ENCODE assay signal across 24 cellular contexts in genomic region chr6:47621838-47622449, GRCh38.
DNase-seq lines count a peak whose midpoint lies in the region; ATAC-seq and TF ChIP-seq lines count a peak whose summit lies in the region.
"Had no signal": no experiment of that assay in that cellular context is flagged by ENCODE, and none has a peak within 500 bp of the region (broad histone marks: within the 10 kb centered on the region; RNA-seq: fewer than 3 reads in every experiment).

No MANE protein-coding gene starts in this region.

- no peak for TF ChIP-seq CTCF in GM23338 (conservative IDR thresholded peaks at IDR 0.05; ENCODE audit: low read depth in 2 of 2)
- TF ChIP-seq CTCF in WTC11 (IDR thresholded peaks at IDR 0.05) = no peak
- no peak for TF ChIP-seq CTCF in foreskin keratinocyte (conservative IDR thresholded peaks at IDR 0.05)
- no peak for TF ChIP-seq CTCF in chondrocyte (IDR thresholded peaks at IDR 0.05)

- H3K4me3 Mint-ChIP-seq in GM23338 (no peak overlapping the region), WTC11 (no peak overlapping the region), chondrocyte (ENCODE audit: unreplicated experiment) (no peak overlapping the region)
- H3K4me3 Mint-ChIP-seq: B cell, CD14-positive monocyte had no signal

- H3K4me1 Mint-ChIP-seq in GM23338 = peaks cover 13% of the 10 kb centered on the region
- H3K4me1 Mint-ChIP-seq in WTC11 = peaks cover 30% of the 10 kb centered on the region
- H3K4me1 Mint-ChIP-seq in chondrocyte (ENCODE audit: low read depth) = no peaks in the 10 kb centered on the region
- H3K4me1 Mint-ChIP-seq: B cell, CD14-positive monocyte had no signal

- H3K4me2 ChIP-seq in GM23338 = no peak overlapping the region
- H3K4me2 ChIP-seq: A549, SK-N-SH had no signal

- H3K36me3 ChIP-seq in GM23338 (ENCODE audit: insufficient read depth) = peaks cover 17% of the 10 kb centered on the region

- no peaks in the 10 kb centered on the region for H3K9me3 Mint-ChIP-seq in GM23338
- H3K9me3 Mint-ChIP-seq in WTC11 = peaks cover 31% of the 10 kb centered on the region
- H3K9me3 Mint-ChIP-seq in chondrocyte (ENCODE audit: low read depth) = peaks cover 16% of the 10 kb centered on the region

- H3K79me2 ChIP-seq in GM23338 (replicated peaks; ENCODE audit: insufficient read depth) = peaks cover 20% of the 10 kb centered on the region

- H3K4me1 ChIP-seq in GM23338 (ENCODE audit: insufficient read depth) = no peaks in the 10 kb centered on the region
- no peaks in the 10 kb centered on the region for H3K4me1 ChIP-seq in foreskin keratinocyte
- H3K4me1 ChIP-seq: A549 had no signal

- intact Hi-C loops in posterior vena cava (cut with DNase I) = loop anchor here in 1 of 2 donors (10.0 kb wide), 1 partner anchor 163 kb away; the partner anchor contains the start of gene OPN5

- H3K27me3 ChIP-seq in GM23338 (ENCODE audit: insufficient read depth) = no peaks in the 10 kb centered on the region
- no peaks in the 10 kb centered on the region for H3K27me3 ChIP-seq in foreskin keratinocyte

- H3K27ac ChIP-seq in GM23338 (ENCODE audit: low read depth) (no peak overlapping the region), foreskin keratinocyte (no peak overlapping the region)
- H3K27ac ChIP-seq: A549, GM23248 had no signal

- H4K20me1 ChIP-seq in GM23338 (replicated peaks; ENCODE audit: insufficient read depth) = peaks cover 6% of the 10 kb centered on the region

- no peak for ATAC-seq in GM23338
- ATAC-seq in WTC11 = peak; percentile 53
- ATAC-seq in foreskin keratinocyte = no peak
- no peak for ATAC-seq in GM18868 (IDR thresholded peaks at IDR 0.05; ENCODE audit: unreplicated experiment)
- ATAC-seq: A549, GM12878, HCT116 had no signal

- H3K27me3 Mint-ChIP-seq in GM23338 (ENCODE audit: insufficient read depth, low read depth, poor library complexity) (peaks cover 2% of the 10 kb centered on the region), WTC11 (ENCODE audit: low read depth) (no peaks in the 10 kb centered on the region), chondrocyte (ENCODE audit: low read depth) (no peaks in the 10 kb centered on the region)
- H3K27me3 Mint-ChIP-seq: B cell had no signal

- DNase-seq in GM23338 (ENCODE audit: low spot score) (no peak), WTC11 (ENCODE audit: low spot score) (no peak), foreskin keratinocyte (peak; percentile 24 to 64), posterior vena cava (ENCODE audit: low spot score) (peak; percentile 36), chondrocyte (ENCODE audit: low spot score) (no peak), pons (ENCODE audit: low spot score) (no peak)
- DNase-seq: COR-L47, DMS79 treated with DMSO at 0.1 percent for 48 hours, GM23248, IMR-90, MV-4-11, NCI-H1694, NCI-H2081, NCI-H2171 treated with DMSO at 0.1 percent for 48 hours, NCI-H526, OCI-M1, SHP77, SK-N-SH had no signal

- no peak overlapping the region for H3K4me3 ChIP-seq in GM23338
- H3K4me3 ChIP-seq: A549, GM12878, GM23248 had no signal

- no peaks in the 10 kb centered on the region for H3K9me2 ChIP-seq in GM23338 (ENCODE audit: insufficient read depth)
- H3K9me2 ChIP-seq: SK-N-SH had no signal

- H2AFZ ChIP-seq in GM23338 = no peak overlapping the region
- H2AFZ ChIP-seq: GM23248 had no signal

- CTCF ChIA-PET in WTC11 (lab: Charles Lee) = interaction anchor here (1.6 kb wide), 1 partner anchor 9 kb away, joined by 6 read pairs; no protein-coding TSS in a partner anchor

- H3K36me3 Mint-ChIP-seq in GM23338 (ENCODE audit: low read depth) (peaks cover 55% of the 10 kb centered on the region), WTC11 (peaks cover 53% of the 10 kb centered on the region), chondrocyte (ENCODE audit: low read depth) (peaks cover 24% of the 10 kb centered on the region)

- peak overlapping the region; percentile 88 for H3K27ac Mint-ChIP-seq in GM23338
- H3K27ac Mint-ChIP-seq in WTC11 = peak overlapping the region; percentile 83
- no peak overlapping the region for H3K27ac Mint-ChIP-seq in chondrocyte (ENCODE audit: unreplicated experiment)
- H3K27ac Mint-ChIP-seq: B cell had no signal

- H3F3A ChIP-seq in GM23338 (replicated peaks; ENCODE audit: low read depth) = no peaks in the 10 kb centered on the region

- POLR2A ChIA-PET in WTC11 (lab: Charles Lee) = no interaction called here

TF ChIP-seq in GM23338, 12 proteins besides CTCF, POLR2A, EP300 and RAD21 (continues in another document):
- TF ChIP-seq EZH2 (IDR thresholded peaks at IDR 0.05; ENCODE audit: low read depth, unreplicated experiment) (no peak), NANOG (IDR thresholded peaks at IDR 0.05; ENCODE audit: borderline replicate concordance) (no peak), ZNF114 (CRISPR knock-in tag; IDR thresholded peaks at IDR 0.05) (no peak)
- TF ChIP-seq, protein P1, sequence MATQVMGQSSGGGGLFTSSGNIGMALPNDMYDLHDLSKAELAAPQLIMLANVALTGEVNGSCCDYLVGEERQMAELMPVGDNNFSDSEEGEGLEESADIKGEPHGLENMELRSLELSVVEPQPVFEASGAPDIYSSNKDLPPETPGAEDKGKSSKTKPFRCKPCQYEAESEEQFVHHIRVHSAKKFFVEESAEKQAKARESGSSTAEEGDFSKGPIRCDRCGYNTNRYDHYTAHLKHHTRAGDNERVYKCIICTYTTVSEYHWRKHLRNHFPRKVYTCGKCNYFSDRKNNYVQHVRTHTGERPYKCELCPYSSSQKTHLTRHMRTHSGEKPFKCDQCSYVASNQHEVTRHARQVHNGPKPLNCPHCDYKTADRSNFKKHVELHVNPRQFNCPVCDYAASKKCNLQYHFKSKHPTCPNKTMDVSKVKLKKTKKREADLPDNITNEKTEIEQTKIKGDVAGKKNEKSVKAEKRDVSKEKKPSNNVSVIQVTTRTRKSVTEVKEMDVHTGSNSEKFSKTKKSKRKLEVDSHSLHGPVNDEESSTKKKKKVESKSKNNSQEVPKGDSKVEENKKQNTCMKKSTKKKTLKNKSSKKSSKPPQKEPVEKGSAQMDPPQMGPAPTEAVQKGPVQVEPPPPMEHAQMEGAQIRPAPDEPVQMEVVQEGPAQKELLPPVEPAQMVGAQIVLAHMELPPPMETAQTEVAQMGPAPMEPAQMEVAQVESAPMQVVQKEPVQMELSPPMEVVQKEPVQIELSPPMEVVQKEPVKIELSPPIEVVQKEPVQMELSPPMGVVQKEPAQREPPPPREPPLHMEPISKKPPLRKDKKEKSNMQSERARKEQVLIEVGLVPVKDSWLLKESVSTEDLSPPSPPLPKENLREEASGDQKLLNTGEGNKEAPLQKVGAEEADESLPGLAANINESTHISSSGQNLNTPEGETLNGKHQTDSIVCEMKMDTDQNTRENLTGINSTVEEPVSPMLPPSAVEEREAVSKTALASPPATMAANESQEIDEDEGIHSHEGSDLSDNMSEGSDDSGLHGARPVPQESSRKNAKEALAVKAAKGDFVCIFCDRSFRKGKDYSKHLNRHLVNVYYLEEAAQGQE (IDR thresholded peaks at IDR 0.05; ENCODE audit: unreplicated experiment) = no peak

TF ChIP-seq in WTC11, 78 proteins besides CTCF, POLR2A, EP300 and RAD21:
- TF ChIP-seq, protein P2, sequence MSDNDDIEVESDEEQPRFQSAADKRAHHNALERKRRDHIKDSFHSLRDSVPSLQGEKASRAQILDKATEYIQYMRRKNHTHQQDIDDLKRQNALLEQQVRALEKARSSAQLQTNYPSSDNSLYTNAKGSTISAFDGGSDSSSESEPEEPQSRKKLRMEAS (CRISPR knock-in tag; IDR thresholded peaks at IDR 0.05) = no peak
- TF ChIP-seq NFE2L1 (CRISPR knock-in tag; IDR thresholded peaks at IDR 0.05) = 0 out of 2 replicates have a peak, but pooled peaks have one; percentile 30
TF ChIP-seq in WTC11: peak in this region for 1.

Comparison
In these comparisons a context has a peak if more than half of its experiments do, and no peak if none do; other contexts are left out.
1. DNase-seq: peak in foreskin keratinocyte (2 of 2) and posterior vena cava (single experiment); none in GM23338 (single experiment), WTC11 (single experiment), chondrocyte (single experiment) and pons (single experiment).